In genomic region chr2:33062665-33063249, GRCh38 we compare ENCODE assay signal across 23 cellular contexts.
DNase-seq lines count a peak whose midpoint lies in the region; ATAC-seq and TF ChIP-seq lines count a peak whose summit lies in the region.
"Had no signal": no experiment of that assay in that cellular context is flagged by ENCODE, and none has a peak within 500 bp of the region (broad histone marks: within the 10 kb centered on the region; RNA-seq: fewer than 3 reads in every experiment).

No MANE protein-coding gene starts in this region.

- H3K27me3 Mint-ChIP-seq in WTC11 (ENCODE audit: low read depth), result no peaks in the 10 kb centered on the region
- H3K27me3 Mint-ChIP-seq in endodermal cell (ENCODE audit: insufficient read depth), result no peaks in the 10 kb centered on the region

- H3K9me3 Mint-ChIP-seq in WTC11 (no peaks in the 10 kb centered on the region), endodermal cell (peaks cover 5% of the 10 kb centered on the region)
- H3K9me3 Mint-ChIP-seq: activated naive CD4-positive, alpha-beta T cell treated with anti-CD3 and anti-CD28 coated beads, Interleukin-2, amount 50 U/mL, for 24 hours; activated T-helper 17 cell treated with anti-CD3 and anti-CD28 coated beads, Interleukin-2, amount 50 U/mL, for 72 hours; stimulated activated naive CD8-positive, alpha-beta T cell treated with anti-CD3 and anti-CD28 coated beads, Interleukin-15, Interleukin-2, amounts not matched to agents 100 ng/mL and 50 ng/mL, for 24 hours had no signal

- no peaks in the 10 kb centered on the region for H3K36me3 ChIP-seq in HUES48 (ENCODE audit: control insufficient read depth, insufficient read depth, low read length)
- no peaks in the 10 kb centered on the region for H3K36me3 ChIP-seq in endodermal cell (ENCODE audit: control insufficient read depth, insufficient read depth, low read length)
- no peaks in the 10 kb centered on the region for H3K36me3 ChIP-seq in trophoblast cell (ENCODE audit: control insufficient read depth in 1 of 2, insufficient read depth in 2 of 2, low read length in 2 of 2)
- H3K36me3 ChIP-seq: prostate gland, tibial nerve had no signal

- peak overlapping the region; percentile 51 for H2BK120ac ChIP-seq in trophoblast cell (ENCODE audit: insufficient read depth, low read length, poor library complexity)

- no peak overlapping the region for H3K4me3 ChIP-seq in HUES48 (ENCODE audit: low read depth, low read length)
- no peak overlapping the region for H3K4me3 ChIP-seq in endodermal cell (ENCODE audit: low read length)
- no peak overlapping the region for H3K4me3 ChIP-seq in trophoblast cell (ENCODE audit: low read depth, low read length)
- H3K4me3 ChIP-seq: body of pancreas, prostate gland, tibial nerve had no signal

- peaks cover 21% of the 10 kb centered on the region for H3K4me1 Mint-ChIP-seq in WTC11
- peaks cover 19% of the 10 kb centered on the region for H3K4me1 Mint-ChIP-seq in endodermal cell
- H3K4me1 Mint-ChIP-seq: activated naive CD4-positive, alpha-beta T cell treated with anti-CD3 and anti-CD28 coated beads, Interleukin-2, amount 50 U/mL, for 24 hours; activated T-helper 17 cell treated with anti-CD3 and anti-CD28 coated beads, Interleukin-2, amount 50 U/mL, for 72 hours had no signal

- no peak overlapping the region for H3K23ac ChIP-seq in trophoblast cell (ENCODE audit: low read length)

- H3K9me3 ChIP-seq in HUES48 (ENCODE audit: control insufficient read depth, insufficient read depth, low read length) (no peaks in the 10 kb centered on the region), endodermal cell (ENCODE audit: control insufficient read depth, low read length) (no peaks in the 10 kb centered on the region), trophoblast cell (ENCODE audit: insufficient read depth, low read depth, low read length) (no peaks in the 10 kb centered on the region)
- H3K9me3 ChIP-seq: prostate gland, tibial nerve had no signal

- no peak overlapping the region for H2BK12ac ChIP-seq in trophoblast cell (ENCODE audit: low read length)

- CTCF ChIA-PET in WTC11 (lab: Charles Lee), result no interaction called here

- ATAC-seq in WTC11 (no peak), GM19467 (IDR thresholded peaks at IDR 0.05; ENCODE audit: unreplicated experiment) (no peak), GM21619 (IDR thresholded peaks at IDR 0.05; ENCODE audit: unreplicated experiment) (no peak)
- ATAC-seq: activated T-helper 17 cell treated with anti-CD3 and anti-CD28 coated beads, Interleukin-2, amount 50 U/mL, for 72 hours; body of pancreas had no signal

- in situ Hi-C loops in GM13976 (cut with MboI; ENCODE audit: low sequenced_read_pairs, unreplicated experiment), result no loop called here

- H2AFZ ChIP-seq in trophoblast cell (ENCODE audit: insufficient read depth, low read length, poor library complexity), result no peak overlapping the region

- TF ChIP-seq CTCF in WTC11 (IDR thresholded peaks at IDR 0.05) (no peak), endodermal cell (conservative IDR thresholded peaks at IDR 0.05) (no peak), GM13976 (IDR thresholded peaks at IDR 0.05; ENCODE audit: borderline replicate concordance, control extremely low read depth, extremely low read depth, insufficient read depth, missing control alignments) (no peak)

- no peak overlapping the region for H2BK5ac ChIP-seq in trophoblast cell (ENCODE audit: low read depth, low read length, poor library complexity)

- H3K4me3 Mint-ChIP-seq in WTC11 (no peak overlapping the region), endodermal cell (no peak overlapping the region)
- H3K4me3 Mint-ChIP-seq: activated naive CD4-positive, alpha-beta T cell treated with anti-CD3 and anti-CD28 coated beads, Interleukin-2, amount 50 U/mL, for 24 hours; activated T-helper 17 cell treated with anti-CD3 and anti-CD28 coated beads, Interleukin-2, amount 50 U/mL, for 72 hours; stimulated activated naive CD8-positive, alpha-beta T cell treated with anti-CD3 and anti-CD28 coated beads, Interleukin-15, Interleukin-2, amounts not matched to agents 100 ng/mL and 50 ng/mL, for 24 hours had no signal

- no peak overlapping the region for H3K14ac ChIP-seq in trophoblast cell (ENCODE audit: low read length)

- H3K9ac ChIP-seq in HUES48 (ENCODE audit: low read depth, low read length) (no peak overlapping the region), endodermal cell (ENCODE audit: extremely low read depth, low read length, poor library complexity, severe bottlenecking) (no peak overlapping the region), trophoblast cell (ENCODE audit: low read length) (no peak overlapping the region)

- H3K27me3 ChIP-seq in HUES48 (ENCODE audit: control insufficient read depth, insufficient read depth, low read length) (no peaks in the 10 kb centered on the region), endodermal cell (ENCODE audit: control insufficient read depth, insufficient read depth, low read length, poor library complexity, severe bottlenecking) (no peaks in the 10 kb centered on the region), trophoblast cell (ENCODE audit: insufficient read depth, low read length) (no peaks in the 10 kb centered on the region)
- H3K27me3 ChIP-seq: body of pancreas, tibial nerve had no signal

- H3K27ac ChIP-seq in HUES48 (ENCODE audit: low read depth, low read length), result peak overlapping the region; percentile 7
- no peak overlapping the region for H3K27ac ChIP-seq in endodermal cell (ENCODE audit: low read depth, low read length)
- H3K27ac ChIP-seq in trophoblast cell (ENCODE audit: low read depth, low read length), result no peak overlapping the region
- H3K27ac ChIP-seq: prostate gland, tibial nerve had no signal

- H3K27ac Mint-ChIP-seq in WTC11 (peak overlapping the region; percentile 76), endodermal cell (peak overlapping the region; percentile 58)
- H3K27ac Mint-ChIP-seq: activated naive CD4-positive, alpha-beta T cell treated with anti-CD3 and anti-CD28 coated beads, Interleukin-2, amount 50 U/mL, for 24 hours; activated T-helper 17 cell treated with anti-CD3 and anti-CD28 coated beads, Interleukin-2, amount 50 U/mL, for 72 hours; stimulated activated naive CD8-positive, alpha-beta T cell treated with anti-CD3 and anti-CD28 coated beads, Interleukin-15, Interleukin-2, amounts not matched to agents 100 ng/mL and 50 ng/mL, for 24 hours had no signal

- POLR2A ChIA-PET in WTC11 (lab: Charles Lee), result no interaction called here

- H3K4me1 ChIP-seq in HUES48 (ENCODE audit: control insufficient read depth, insufficient read depth, low read length) (peaks cover 14% of the 10 kb centered on the region; the same call in 1 of the 2 replicates), endodermal cell (ENCODE audit: control insufficient read depth, insufficient read depth, low read length) (no peaks in the 10 kb centered on the region), trophoblast cell (ENCODE audit: control insufficient read depth in 1 of 2, insufficient read depth in 2 of 2, low read length in 2 of 2) (peaks cover 3 to 5% of the 10 kb centered on the region in 2 experiments)
- H3K4me1 ChIP-seq: prostate gland, tibial nerve had no signal

- WGBS in endodermal cell (ENCODE audit: insufficient coverage in 1 of 2, insufficient read length in 1 of 2), 2 experiments, result 76 to 94% methylated on average over 2 to 4 of the region's 4 CpGs
- no CpG with 5 or more reads among the region's 4 CpGs for WGBS in trophoblast cell (ENCODE audit: extremely low coverage, insufficient coverage, insufficient read length)

- no peak overlapping the region for H4K91ac ChIP-seq in trophoblast cell (ENCODE audit: low read depth, low read length)

- H3K18ac ChIP-seq in trophoblast cell (ENCODE audit: low read length), result no peak overlapping the region

- H3K79me1 ChIP-seq in trophoblast cell (ENCODE audit: low read length), result peaks cover 8% of the 10 kb centered on the region

- DNase-seq in WTC11 (ENCODE audit: low spot score), result no peak
- no peak for DNase-seq in endodermal cell
- peak; percentile 61 to 82 for DNase-seq in trophoblast cell
- no peak for DNase-seq in GM13976 (ENCODE audit: low spot score)
- DNase-seq in DMS53 treated with DMSO at 0.1 percent for 48 hours (lab: John Stamatoyannopoulos, UW; ENCODE audit: unreplicated experiment), result no peak
- DNase-seq: activated CD4-positive, alpha-beta T cell treated with anti-CD3 and anti-CD28 coated beads, Interleukin-2, amount 50 U/mL, for 4 hours; activated CD4-positive, CD25-positive, alpha-beta regulatory T cell; body of pancreas; GOT3; head of caudate nucleus; NCI-H1092; NCI-H1930; NCI-H2227 treated with DMSO at 0.1 percent for 48 hours; NCI-H774; SW 1271 had no signal

- H4K8ac ChIP-seq in trophoblast cell (ENCODE audit: low read depth, low read length), result no peak overlapping the region

- no peak overlapping the region for H2AK5ac ChIP-seq in trophoblast cell (ENCODE audit: low read length)

- H3K4me2 ChIP-seq in trophoblast cell (ENCODE audit: low read length), result no peak overlapping the region

- H3K4ac ChIP-seq in trophoblast cell (ENCODE audit: low read depth, low read length), result no peak overlapping the region

- H4K12ac ChIP-seq in trophoblast cell (ENCODE audit: low read depth, low read length), result no peak overlapping the region

- no peaks in the 10 kb centered on the region for H3K36me3 Mint-ChIP-seq in WTC11
- no peaks in the 10 kb centered on the region for H3K36me3 Mint-ChIP-seq in endodermal cell (ENCODE audit: low read depth)
- H3K36me3 Mint-ChIP-seq: activated naive CD4-positive, alpha-beta T cell treated with anti-CD3 and anti-CD28 coated beads, Interleukin-2, amount 50 U/mL, for 24 hours had no signal

- no peaks in the 10 kb centered on the region for H3K79me2 ChIP-seq in trophoblast cell (ENCODE audit: control insufficient read depth, insufficient read depth, low read length, poor library complexity)

TF ChIP-seq in WTC11, 78 proteins besides CTCF, POLR2A, EP300 and RAD21 (continues in another document):
- TF ChIP-seq HMGA2 (CRISPR knock-in tag; IDR thresholded peaks at IDR 0.05), result no peak
- no peak for TF ChIP-seq SMAD3 (CRISPR knock-in tag; IDR thresholded peaks at IDR 0.05; ENCODE audit: borderline replicate concordance)

Comparison
In these comparisons a context has a peak if more than half of its experiments do, and no peak if none do; other contexts are left out.
1. DNase-seq: peak in trophoblast cell (2 of 2); none in WTC11 (single experiment), endodermal cell (single experiment), GM13976 (single experiment) and DMS53 treated with DMSO at 0.1 percent for 48 hours (single experiment).